14 cellular contexts compared by ENCODE assay signal in the genomic region with DNA sequence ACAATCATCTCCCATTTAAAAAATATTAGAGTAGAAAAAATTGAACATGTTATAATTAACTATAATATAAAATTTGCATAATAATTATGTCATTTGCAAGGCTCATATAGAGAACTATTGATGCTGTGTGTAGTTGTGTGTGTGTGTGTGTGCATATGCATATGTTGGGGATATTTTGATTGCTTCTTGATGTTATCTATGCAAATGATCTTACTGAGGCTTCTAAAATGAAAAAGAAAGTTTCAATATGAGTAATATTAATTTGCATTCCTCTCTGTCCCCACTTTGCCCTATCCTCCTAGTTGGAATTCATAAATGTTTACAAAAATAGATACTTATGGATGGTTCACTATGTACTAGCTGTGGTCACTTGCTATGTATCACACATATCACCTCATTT.
"Had no signal": no experiment of that assay in that cellular context is flagged by ENCODE, and none has a peak within 500 bp of the region (broad histone marks: within the 10 kb centered on the region; RNA-seq: fewer than 3 reads in every experiment).

No MANE protein-coding gene starts in this region.

- DNase-seq: activated B cell treated with CpG ODN at 0.5 μM for 24 hours; activated CD4-positive, alpha-beta T cell treated with anti-CD3 and anti-CD28 coated beads for 4 hours; activated CD8-positive, alpha-beta T cell treated with anti-CD3 and anti-CD28 coated beads for 36 hours; activated naive CD4-positive, alpha-beta T cell treated with anti-CD3 and anti-CD28 coated beads, Interleukin-2, amount 10 ng/mL, durations not matched to agents 7 days and 5 days; activated naive CD8-positive, alpha-beta T cell treated with anti-CD3 and anti-CD28 coated beads, Interleukin-2, amount 50 U/mL, for 24 hours; activated T-cell treated with anti-CD3 and anti-CD28 coated beads, Interleukin-2, amount 50 U/mL, for 24 hours; anterior cingulate cortex; caudate nucleus; foreskin fibroblast; left ventricle myocardium superior; naive thymus-derived CD4-positive, alpha-beta T cell; stimulated activated naive CD8-positive, alpha-beta T cell treated with anti-CD3 and anti-CD28 coated beads, Interleukin-15, Interleukin-2, amounts not matched to agents 100 U/mL and 50 U/mL, for 24 hours; substantia nigra; tibial artery had no signal

- ATAC-seq: activated CD8-positive, alpha-beta T cell treated with anti-CD3 and anti-CD28 coated beads for 36 hours; activated naive CD8-positive, alpha-beta T cell treated with anti-CD3 and anti-CD28 coated beads, Interleukin-2, amount 50 U/mL, for 24 hours; left ventricle myocardium superior; naive thymus-derived CD4-positive, alpha-beta T cell; stimulated activated naive CD8-positive, alpha-beta T cell treated with anti-CD3 and anti-CD28 coated beads, Interleukin-15, Interleukin-2, amounts not matched to agents 100 U/mL and 50 U/mL, for 24 hours had no signal
